In genomic region chr16:64455275-64455674, GRCh38 we compare ENCODE assay signal across 13 cellular contexts.
DNase-seq lines count a peak whose midpoint lies in the region; ATAC-seq, FAIRE-seq and TF ChIP-seq lines count a peak whose summit lies in the region.
"Had no signal": no experiment of that assay in that cellular context is flagged by ENCODE, and none has a peak within 500 bp of the region (broad histone marks: within the 10 kb centered on the region; RNA-seq: fewer than 3 reads in every experiment).

No MANE protein-coding gene starts in this region.

- no peak overlapping the region for H2BK20ac ChIP-seq in IMR-90 (ENCODE audit: low read depth, low read length)

- H3K56ac ChIP-seq in IMR-90 (ENCODE audit: extremely low read depth, insufficient read depth, low read length) = no peak overlapping the region

- H3K9me3 ChIP-seq in IMR-90 (ENCODE audit: control insufficient read depth, insufficient read depth, low read length) = no peaks in the 10 kb centered on the region
- no peaks in the 10 kb centered on the region for H3K9me3 ChIP-seq in thyroid gland

- dilution Hi-C loops in IMR-90 (cut with HindIII; ENCODE audit: low sequenced_read_pairs, unreplicated experiment) = no loop called here

- H3K27me3 ChIP-seq in IMR-90 (ENCODE audit: control insufficient read depth, insufficient read depth, low read length) = no peaks in the 10 kb centered on the region
- no peaks in the 10 kb centered on the region for H3K27me3 ChIP-seq in bronchial epithelial cell (ENCODE audit: control insufficient read depth, insufficient read depth, low read length)
- H3K27me3 ChIP-seq in thyroid gland = no peaks in the 10 kb centered on the region

- no peak overlapping the region for H2AK5ac ChIP-seq in IMR-90 (ENCODE audit: low read depth, low read length)

- intact Hi-C loops in IMR-90 (cut with micrococcal nuclease) (loop anchor here (10.0 kb wide), 2 partner anchors 450 to 1090 kb away; no protein-coding TSS in a partner anchor), thyroid gland (cut with DNase I) (no loop called here)

- no peak for FAIRE-seq in bronchial epithelial cell (lab: Jason Lieb, UNC)
- FAIRE-seq: keratinocyte had no signal

- H2BK120ac ChIP-seq in IMR-90 (ENCODE audit: low read depth, low read length) = no peak overlapping the region

- TF ChIP-seq RAD21 in IMR-90 (IDR thresholded peaks at IDR 0.05; ENCODE audit: low read length) = peak; percentile 62

- in situ Hi-C loops in IMR-90 (cut with MboI; ENCODE audit: low sequenced_read_pairs) = loop anchor here (25.0 kb wide), 2 partner anchors 368 to 1093 kb away; no protein-coding TSS in a partner anchor

- no peak overlapping the region for H3K23ac ChIP-seq in IMR-90 (ENCODE audit: low read depth, low read length)

- no peak overlapping the region for H2AFZ ChIP-seq in IMR-90 (replicated peaks; ENCODE audit: low read length, poor library complexity)

- DNase-seq in IMR-90 (peak; percentile 53), bronchial epithelial cell (ENCODE audit: low read depth) (peak; percentile 63), kidney glomerular epithelial cell (lab: John Stamatoyannopoulos, UW) (peak; percentile 87), thyroid gland (no peak), NCI-H82 (lab: John Stamatoyannopoulos, UW) (no peak), RPMI8226 (no peak)
- DNase-seq: activated naive CD8-positive, alpha-beta T cell treated with anti-CD3 and anti-CD28 coated beads, Interleukin-2, amount 10 ng/mL, durations not matched to agents 7 days and 5 days; stimulated activated CD4-positive, alpha-beta T cell treated with anti-CD3 and anti-CD28 coated beads, Interleukin-2, amount 100 ng/mL, for 24 hours; stimulated activated naive CD8-positive, alpha-beta T cell treated with anti-CD3 and anti-CD28 coated beads, Interleukin-15, Interleukin-2, amounts not matched to agents 100 U/mL and 50 U/mL, for 24 hours; T-helper 9 cell had no signal

- H4K5ac ChIP-seq in IMR-90 (ENCODE audit: low read depth, low read length) = no peak overlapping the region

- no peak overlapping the region for H4K8ac ChIP-seq in IMR-90 (ENCODE audit: low read depth in 2 of 2, low read length in 2 of 2)

- H3K27ac ChIP-seq in C4-2B = no peak overlapping the region
- no peak overlapping the region for H3K27ac ChIP-seq in IMR-90 (ENCODE audit: insufficient read depth, low read length)
- no peak overlapping the region for H3K27ac ChIP-seq in thyroid gland

- H3K79me1 ChIP-seq in IMR-90 (ENCODE audit: low read depth in 1 of 2, low read length in 2 of 2) = no peaks in the 10 kb centered on the region

- H2AK9ac ChIP-seq in IMR-90 (replicated peaks; ENCODE audit: low read depth, low read length, poor library complexity) = no peak overlapping the region

- H2BK5ac ChIP-seq in IMR-90 (ENCODE audit: low read depth, low read length, poor library complexity, severe bottlenecking) = no peak overlapping the region

- TF ChIP-seq POLR2A in IMR-90 (IDR thresholded peaks at IDR 0.05; ENCODE audit: low read depth, low read length) (no peak), thyroid gland (IDR thresholded peaks at IDR 0.05) (no peak)

- H4K20me1 ChIP-seq in IMR-90 (ENCODE audit: insufficient read depth, low read length) = no peaks in the 10 kb centered on the region

- H4K91ac ChIP-seq in IMR-90 (ENCODE audit: insufficient read depth, low read depth, low read length) = no peak overlapping the region

- H3K4me1 ChIP-seq in IMR-90 (ENCODE audit: control insufficient read depth, insufficient read depth, low read length) (no peaks in the 10 kb centered on the region), thyroid gland (no peaks in the 10 kb centered on the region)

- H3K4me3 ChIP-seq in IMR-90 (ENCODE audit: insufficient read depth, low read depth, low read length) (no peak overlapping the region), bronchial epithelial cell (ENCODE audit: low read depth, low read length) (no peak overlapping the region), thyroid gland (replicated peaks in 1 of 3) (no peak overlapping the region)

- no peak overlapping the region for H3K4me2 ChIP-seq in IMR-90 (ENCODE audit: low read depth, low read length)

- H3K36me3 ChIP-seq in IMR-90 (ENCODE audit: control insufficient read depth, insufficient read depth, low read length) (no peaks in the 10 kb centered on the region), bronchial epithelial cell (ENCODE audit: control insufficient read depth, insufficient read depth, low read length) (no peaks in the 10 kb centered on the region), thyroid gland (no peaks in the 10 kb centered on the region)

- POLR2A ChIA-PET in IMR-90 (lab: Charles Lee; ENCODE audit: unreplicated experiment) = no interaction called here

- no peak overlapping the region for H3K9ac ChIP-seq in IMR-90 (ENCODE audit: low read depth, low read length)

- CTCF ChIA-PET in IMR-90 (lab: Yijun Ruan, JAX) = interaction anchor here (0.9 kb wide), 1 partner anchor 365 kb away, joined by 5 read pairs; no protein-coding TSS in a partner anchor

- H3K9me1 ChIP-seq in IMR-90 (ENCODE audit: insufficient read depth, low read length) = no peaks in the 10 kb centered on the region

- ATAC-seq in IMR-90 (ENCODE audit: low read depth) = peak; percentile 83
- no peak for ATAC-seq in HG03457 (IDR thresholded peaks at IDR 0.05; ENCODE audit: unreplicated experiment)
- ATAC-seq: stimulated activated naive CD8-positive, alpha-beta T cell treated with anti-CD3 and anti-CD28 coated beads, Interleukin-15, Interleukin-2, amounts not matched to agents 100 U/mL and 50 U/mL, for 24 hours had no signal

- H3K4ac ChIP-seq in IMR-90 (ENCODE audit: low read depth, low read length) = no peak overlapping the region

- no peak overlapping the region for H2BK15ac ChIP-seq in IMR-90 (ENCODE audit: low read depth, low read length)

- WGBS in IMR-90 (ENCODE audit: extremely low coverage in 2 of 2, insufficient read length in 1 of 2), 2 experiments = no CpG with 5 or more reads among the region's 1 CpG
- WGBS in thyroid gland, 2 donors = 88 to 93% methylated on average over 1 of the region's 1 CpG

- BruUV-seq in IMR-90 (replicated peaks; lab: Mats Ljungman, UMichigan) = no TSS peak

- peak; percentile 18; the same call in 1 of the 2 replicates for TF ChIP-seq CTCF in C4-2B (conservative IDR thresholded peaks at IDR 0.05)
- peak; percentile 46 for TF ChIP-seq CTCF in IMR-90 (conservative IDR thresholded peaks at IDR 0.05; ENCODE audit: low read depth, low read length)
- no peak for TF ChIP-seq CTCF in bronchial epithelial cell (IDR thresholded peaks at IDR 0.05; ENCODE audit: insufficient read depth, low read length, severe bottlenecking)
- peak in 2 of 6 experiments; percentile 19 to 36 for TF ChIP-seq CTCF in thyroid gland (IDR thresholded peaks at IDR 0.05)

- no peak overlapping the region for H3K14ac ChIP-seq in IMR-90 (replicated peaks; ENCODE audit: low read depth, low read length)

- H3K18ac ChIP-seq in IMR-90 (ENCODE audit: low read depth, low read length) = no peak overlapping the region

TF ChIP-seq in IMR-90, 13 proteins besides CTCF, POLR2A, EP300 and RAD21:
- TF ChIP-seq SMC3 (IDR thresholded peaks at IDR 0.05; ENCODE audit: low read depth, low read length) (peak; percentile 42), CEBPB (IDR thresholded peaks at IDR 0.05; ENCODE audit: low read depth, low read length) (no peak)

Comparison
In these comparisons a context has a peak if more than half of its experiments do, and no peak if none do; other contexts are left out.
1. DNase-seq: peak in IMR-90 (single experiment), bronchial epithelial cell (single experiment) and kidney glomerular epithelial cell (single experiment); none in thyroid gland (0 of 2), NCI-H82 (single experiment) and RPMI8226 (single experiment).